17 cellular contexts compared by ENCODE assay signal in genomic region chr7:5210751-5211338, GRCh38.
"Had no signal": no experiment of that assay in that cellular context is flagged by ENCODE, and none has a peak within 500 bp of the region (broad histone marks: within the 10 kb centered on the region; RNA-seq: fewer than 3 reads in every experiment).

No MANE protein-coding gene starts in this region.

- DNase-seq: activated CD4-positive, alpha-beta T cell treated with anti-CD3 and anti-CD28 coated beads for 36 hours; activated CD4-positive, alpha-beta T cell treated with anti-CD3 and anti-CD28 coated beads, Interleukin-2, amount 50 U/mL, for 48 hours; effector CD8-positive, alpha-beta T cell; immature natural killer cell; lower lobe of right lung; stimulated activated CD4-positive, alpha-beta T cell treated with anti-CD3 and anti-CD28 coated beads, Interleukin-2, amount 100 ng/mL, for 24 hours; stimulated activated naive CD8-positive, alpha-beta T cell treated with anti-CD3 and anti-CD28 coated beads, Interleukin-15, Interleukin-2, amounts not matched to agents 100 U/mL and 50 U/mL, for 24 hours; substantia nigra; T-helper 17 cell had no signal

- H3K36me3 ChIP-seq: breast epithelium had no signal

- H3K9me3 ChIP-seq: adrenal gland, breast epithelium, esophagus muscularis mucosa, lower lobe of right lung, tibial nerve, vagina had no signal

- H3K4me3 ChIP-seq: adrenal gland, esophagus muscularis mucosa, lower lobe of right lung, tibial nerve, vagina had no signal

- H3K27me3 ChIP-seq: adrenal gland, breast epithelium, esophagus muscularis mucosa, tibial nerve, vagina had no signal

- H3K4me1 ChIP-seq: adrenal gland, breast epithelium, lower lobe of right lung, vagina had no signal

- FAIRE-seq: astrocyte, endothelial cell of umbilical vein had no signal

- ATAC-seq: activated CD4-positive, alpha-beta T cell treated with anti-CD3 and anti-CD28 coated beads for 36 hours; lower lobe of right lung; stimulated activated naive CD8-positive, alpha-beta T cell treated with anti-CD3 and anti-CD28 coated beads, Interleukin-15, Interleukin-2, amounts not matched to agents 100 U/mL and 50 U/mL, for 24 hours; T-helper 17 cell had no signal

- H2AFZ ChIP-seq: parathyroid adenoma had no signal

- H3K27ac ChIP-seq: adrenal gland, breast epithelium, esophagus muscularis mucosa, lower lobe of right lung, parathyroid adenoma, vagina had no signal

- H3K9ac ChIP-seq: parathyroid adenoma had no signal
